ENCODE assay signal across 9 cellular contexts in the genomic region with DNA sequence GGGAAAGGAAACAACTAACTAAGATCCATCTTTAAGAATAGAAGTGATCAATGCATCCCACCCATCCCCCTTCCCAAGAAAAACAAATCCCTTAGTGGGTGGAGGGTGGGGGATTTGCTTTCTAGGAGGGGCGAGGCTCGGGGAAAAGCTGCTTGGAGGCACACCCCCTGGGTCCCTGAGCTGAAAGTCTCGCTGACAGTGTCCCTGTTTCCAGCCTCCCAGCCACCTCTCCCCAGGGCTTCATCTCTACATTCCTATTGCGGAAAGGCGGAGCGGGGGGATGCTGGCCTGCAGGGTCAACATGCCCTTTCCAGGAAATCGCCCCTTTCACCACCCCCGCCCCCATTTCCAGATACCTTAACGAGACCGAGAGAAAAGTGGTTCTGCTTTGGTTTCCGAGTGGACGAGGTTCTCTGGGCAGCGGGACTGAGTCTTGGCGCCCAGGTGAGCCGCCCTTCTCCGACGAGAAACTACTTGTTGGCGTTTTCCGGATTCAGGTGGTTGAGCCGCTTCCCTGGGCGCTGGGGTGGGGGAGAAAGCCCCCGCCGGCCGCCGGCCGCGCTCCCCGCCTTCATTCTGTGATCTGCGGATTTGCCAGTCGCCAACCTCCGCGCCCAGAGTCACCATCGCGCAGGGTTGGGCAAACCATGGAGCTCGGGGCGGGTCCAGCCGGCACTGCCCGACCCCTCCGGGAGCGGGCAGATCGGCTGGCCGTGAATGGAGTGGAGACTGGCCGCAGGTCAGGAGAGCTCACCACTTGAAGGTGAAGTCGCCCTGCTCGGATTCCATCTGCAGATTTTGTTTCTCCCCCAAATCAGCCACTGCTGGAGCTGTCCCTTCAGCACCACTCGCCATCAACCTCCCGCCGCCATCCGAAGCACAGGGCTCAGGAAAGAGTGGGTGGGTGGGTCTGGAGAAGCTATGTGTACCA. TPM values are rescaled to one million over a fixed set of nuclear protein-coding genes. Genes with fewer than 3 reads are reported as not detected.
DNase-seq lines count a peak whose midpoint lies in the region; ATAC-seq lines count a peak whose summit lies in the region.
"Had no signal": no experiment of that assay in that cellular context is flagged by ENCODE, and none has a peak within 500 bp of the region (broad histone marks: within the 10 kb centered on the region; RNA-seq: fewer than 3 reads in every experiment).

No MANE protein-coding gene starts in this region.

- in situ Hi-C loops in SK-MEL-5 (cut with HindIII; ENCODE audit: low pct_unique_long_range_greater_than_20kb, low sequenced_read_pairs), result no loop called here

- no peak for ATAC-seq in GM21576 (IDR thresholded peaks at IDR 0.05; ENCODE audit: unreplicated experiment)

- DNase-seq in NCI-H2081 (lab: John Stamatoyannopoulos, UW) (peak; percentile 38 to 40), NCI-H2081 treated with DMSO at 0.1 percent for 48 hours (lab: John Stamatoyannopoulos, UW) (no peak), SK-MEL-5 (ENCODE audit: low read depth, low spot score) (peak; percentile 22), foreskin melanocyte (peak; percentile 8), NCI-H2107 (lab: John Stamatoyannopoulos, UW) (no peak), NAMALWA (ENCODE audit: low spot score) (no peak)
- peak; percentile 19 for DNase-seq in stimulated activated CD4-positive, alpha-beta T cell treated with anti-CD3 and anti-CD28 coated beads, Interleukin-4, amount 100 ng/mL, for 1 hour

RNA-seq across cellular contexts. Expression of a gene that starts 0.5 kb away (rescaled TPM):
- total RNA-seq in SK-MEL-5 (2014; rRNA removed; shearing (Covaris generic)), result not detected in 2 replicates
- not detected in 2 replicates for polyA plus RNA-seq in SK-MEL-5 (2015; cell fraction: cytosol; rRNA removed)
- polyA plus RNA-seq in SK-MEL-5 (2015; cell fraction: nucleus; rRNA removed), result not detected in 2 replicates
- total RNA-seq: NCI-H460 had no signal

Comparison
In these comparisons a context has a peak if more than half of its experiments do, and no peak if none do; other contexts are left out.
1. DNase-seq: peak in NCI-H2081 (2 of 2), SK-MEL-5 (single experiment), foreskin melanocyte (single experiment) and stimulated activated CD4-positive, alpha-beta T cell treated with anti-CD3 and anti-CD28 coated beads, Interleukin-4, amount 100 ng/mL, for 1 hour (single experiment); none in NCI-H2081 treated with DMSO at 0.1 percent for 48 hours (single experiment), NCI-H2107 (single experiment) and NAMALWA (single experiment).